ENCODE assay signal across 11 cellular contexts in genomic region chr1:210709694-210710093, GRCh38.
"Had no signal": no experiment of that assay in that cellular context is flagged by ENCODE, and none has a peak within 500 bp of the region (broad histone marks: within the 10 kb centered on the region; RNA-seq: fewer than 3 reads in every experiment).

No MANE protein-coding gene starts in this region.

- DNase-seq: activated CD4-positive, alpha-beta T cell treated with anti-CD3 and anti-CD28 coated beads for 1 hour; activated CD4-positive, alpha-beta T cell treated with anti-CD3 and anti-CD28 coated beads, Interleukin-2, amount 50 U/mL, for 48 hours; activated naive CD4-positive, alpha-beta T cell; activated T-cell treated with anti-CD3 and anti-CD28 coated beads, Interleukin-2, amount 50 U/mL, for 72 hours; gastrocnemius medialis; left ventricle myocardium superior; T-helper 9 cell; tibial artery had no signal

- H3K4me1 ChIP-seq: ascending aorta, gastrocnemius medialis, tibial artery had no signal

- H3K36me3 ChIP-seq: ascending aorta, cardiac muscle cell, gastrocnemius medialis, tibial artery had no signal

- ATAC-seq: activated T-cell treated with anti-CD3 and anti-CD28 coated beads, Interleukin-2, amount 50 U/mL, for 72 hours; gastrocnemius medialis; left ventricle myocardium superior had no signal

- H3K27ac Mint-ChIP-seq: activated T-cell treated with anti-CD3 and anti-CD28 coated beads, Interleukin-2, amount 50 U/mL, for 72 hours had no signal

- H3K4me3 Mint-ChIP-seq: activated T-cell treated with anti-CD3 and anti-CD28 coated beads, Interleukin-2, amount 50 U/mL, for 72 hours had no signal

- H3K27ac ChIP-seq: ascending aorta, cardiac muscle cell, gastrocnemius medialis, skin epidermis, tibial artery had no signal

- H3K9me3 Mint-ChIP-seq: activated T-cell treated with anti-CD3 and anti-CD28 coated beads, Interleukin-2, amount 50 U/mL, for 72 hours had no signal

- H3K27me3 ChIP-seq: ascending aorta, cardiac muscle cell, gastrocnemius medialis, tibial artery had no signal

- H3K9me3 ChIP-seq: ascending aorta, gastrocnemius medialis, tibial artery had no signal

- H3K4me3 ChIP-seq: ascending aorta, cardiac muscle cell, gastrocnemius medialis, skin epidermis, tibial artery had no signal
